ENCODE assay signal across 8 cellular contexts in genomic region chr3:89107461-89108035, GRCh38. TPM values are rescaled to one million over a fixed set of nuclear protein-coding genes. Genes with fewer than 3 reads are reported as not detected.
DNase-seq lines count a peak whose midpoint lies in the region; ATAC-seq and TF ChIP-seq lines count a peak whose summit lies in the region.

TSS of gene EPHA3 (plus strand) at chr3:89107621. CDS start at chr3:89107749, 128 bp downstream.

- TF ChIP-seq CTCF in testis (IDR thresholded peaks at IDR 0.05): no peak

- no peaks in the 10 kb centered on the region for H3K9me3 ChIP-seq in naive thymus-derived CD4-positive, alpha-beta T cell (ENCODE audit: control insufficient read depth in 2 of 3, low read length in 3 of 3)
- H3K9me3 ChIP-seq in testis: no peaks in the 10 kb centered on the region

- H3K36me3 ChIP-seq in ACC112 (ENCODE audit: insufficient read depth, low read length): no peaks in the 10 kb centered on the region
- no peaks in the 10 kb centered on the region for H3K36me3 ChIP-seq in naive thymus-derived CD4-positive, alpha-beta T cell (ENCODE audit: control insufficient read depth in 2 of 3, insufficient read depth in 3 of 3, low read length in 3 of 3)
- H3K36me3 ChIP-seq in testis (ENCODE audit: low read depth, missing control alignments): no peaks in the 10 kb centered on the region

- TF ChIP-seq POLR2A in testis (IDR thresholded peaks at IDR 0.05): no peak

- H3K36me3 Mint-ChIP-seq in activated T-helper 1 cell treated with anti-CD3 and anti-CD28 coated beads, Interleukin-12 subunit alpha, Interleukin-12 subunit beta, Interleukin-2, Interleukin-4 antibody, amounts not matched to agents 30 ng/mL and 10 ng/mL and 1 ng/mL, durations not matched to agents 14 hours and 24 hours and 36 hours (ENCODE audit: low read depth): no peaks in the 10 kb centered on the region
- no peaks in the 10 kb centered on the region for H3K36me3 Mint-ChIP-seq in naive thymus-derived CD4-positive, alpha-beta T cell

- peak; percentile 96 for ATAC-seq in GM18858 (IDR thresholded peaks at IDR 0.05; ENCODE audit: unreplicated experiment)
- peak; percentile 98 for ATAC-seq in HG03039 (IDR thresholded peaks at IDR 0.05; ENCODE audit: unreplicated experiment)
- ATAC-seq in naive thymus-derived CD4-positive, alpha-beta T cell: peak; percentile 90

- H3K9me3 Mint-ChIP-seq in activated T-helper 1 cell treated with anti-CD3 and anti-CD28 coated beads, Interleukin-12 subunit alpha, Interleukin-12 subunit beta, Interleukin-2, Interleukin-4 antibody, amounts not matched to agents 30 ng/mL and 10 ng/mL and 1 ng/mL, durations not matched to agents 14 hours and 24 hours and 36 hours: no peaks in the 10 kb centered on the region
- peaks cover 0 to 6% (median 0%) of the 10 kb centered on the region in 11 donors for H3K9me3 Mint-ChIP-seq in naive thymus-derived CD4-positive, alpha-beta T cell

- no peak within 1 kb of the TSS for H3K27ac ChIP-seq in ACC112 (ENCODE audit: low read depth, low read length)
- no peak within 1 kb of the TSS for H3K27ac ChIP-seq in naive thymus-derived CD4-positive, alpha-beta T cell (ENCODE audit: low read depth, low read length)
- no peak within 1 kb of the TSS for H3K27ac ChIP-seq in testis

- H3K4me3 Mint-ChIP-seq in activated T-helper 1 cell treated with anti-CD3 and anti-CD28 coated beads, Interleukin-12 subunit alpha, Interleukin-12 subunit beta, Interleukin-2, Interleukin-4 antibody, amounts not matched to agents 30 ng/mL and 10 ng/mL and 1 ng/mL, durations not matched to agents 14 hours and 24 hours and 36 hours: peak within 1 kb of the TSS; percentile 69
- peak within 1 kb of the TSS; percentile 73 to 90 (median 80) for H3K4me3 Mint-ChIP-seq in naive thymus-derived CD4-positive, alpha-beta T cell

- H3K4me3 ChIP-seq in ACC112 (ENCODE audit: low read depth, low read length) (peak within 1 kb of the TSS; percentile 96), testis (peak within 1 kb of the TSS; percentile 33 to 38)
- H3K4me3 ChIP-seq in naive thymus-derived CD4-positive, alpha-beta T cell (ENCODE audit: low read length): peak within 1 kb of the TSS; percentile 47

- intact Hi-C loops in activated T-helper 1 cell treated with anti-CD3 and anti-CD28 coated beads, Interleukin-12 subunit alpha, Interleukin-12 subunit beta, Interleukin-2, Interleukin-4 antibody, amounts not matched to agents 30 ng/mL and 10 ng/mL and 1 ng/mL, durations not matched to agents 14 hours and 24 hours and 36 hours (cut with micrococcal nuclease): no loop called here
- intact Hi-C loops in naive thymus-derived CD4-positive, alpha-beta T cell (cut with micrococcal nuclease): loop anchor here in 1 of 2 donors (1.0 kb wide), 1 partner anchor 8 kb away; no protein-coding TSS in a partner anchor
- intact Hi-C loops in testis (cut with DNase I; ENCODE audit: low total_unique reads): no loop called here

- 0% methylated on average over 19 to 29 of the region's 29 CpGs for WGBS in testis, 2 donors

- peaks cover 18% of the 10 kb centered on the region for H3K4me1 Mint-ChIP-seq in activated T-helper 1 cell treated with anti-CD3 and anti-CD28 coated beads, Interleukin-12 subunit alpha, Interleukin-12 subunit beta, Interleukin-2, Interleukin-4 antibody, amounts not matched to agents 30 ng/mL and 10 ng/mL and 1 ng/mL, durations not matched to agents 14 hours and 24 hours and 36 hours (ENCODE audit: low read depth)
- H3K4me1 Mint-ChIP-seq in naive thymus-derived CD4-positive, alpha-beta T cell: peaks cover 6 to 24% (median 18%) of the 10 kb centered on the region in 7 donors

- H3K4me1 ChIP-seq in ACC112 (ENCODE audit: control insufficient read depth, insufficient read depth, low read length, unreplicated experiment) (peaks cover 18% of the 10 kb centered on the region), testis (no peaks in the 10 kb centered on the region)
- no peaks in the 10 kb centered on the region for H3K4me1 ChIP-seq in naive thymus-derived CD4-positive, alpha-beta T cell (ENCODE audit: control insufficient read depth in 2 of 2, insufficient read depth in 2 of 2, low read length in 2 of 2)

- H3K79me2 ChIP-seq in ACC112 (ENCODE audit: control insufficient read depth, insufficient read depth, low read length, unreplicated experiment): peaks cover 28% of the 10 kb centered on the region

- CTCF ChIA-PET in naive thymus-derived CD4-positive, alpha-beta T cell (lab: Charles Lee): no interaction called here

- H3K27me3 Mint-ChIP-seq in activated T-helper 1 cell treated with anti-CD3 and anti-CD28 coated beads, Interleukin-12 subunit alpha, Interleukin-12 subunit beta, Interleukin-2, Interleukin-4 antibody, amounts not matched to agents 30 ng/mL and 10 ng/mL and 1 ng/mL, durations not matched to agents 14 hours and 24 hours and 36 hours (ENCODE audit: insufficient read depth): peaks cover 24% of the 10 kb centered on the region
- peaks cover 21 to 34% (median 24%) of the 10 kb centered on the region in 5 donors for H3K27me3 Mint-ChIP-seq in naive thymus-derived CD4-positive, alpha-beta T cell

- H2AFZ ChIP-seq in ACC112 (ENCODE audit: low read length, unreplicated experiment): peak within 1 kb of the TSS; percentile 85

- DNase-seq in NCI-H69 (lab: John Stamatoyannopoulos, UW) (peak; percentile 45), fibroblast of the conjunctiva (ENCODE audit: low read depth) (peak; percentile 39), testis (peak; percentile 83)
- peak; percentile 24 for DNase-seq in activated T-helper 1 cell treated with anti-CD3 and anti-CD28 coated beads, Interleukin-12 subunit alpha, Interleukin-12 subunit beta, Interleukin-2, Interleukin-4 antibody, amounts not matched to agents 30 ng/mL and 10 ng/mL and 1 ng/mL, durations not matched to agents 14 hours and 24 hours and 36 hours (ENCODE audit: low spot score)
- peak; percentile 9 to 47 (median 39) for DNase-seq in naive thymus-derived CD4-positive, alpha-beta T cell

- no peak within 1 kb of the TSS for H3K27ac Mint-ChIP-seq in activated T-helper 1 cell treated with anti-CD3 and anti-CD28 coated beads, Interleukin-12 subunit alpha, Interleukin-12 subunit beta, Interleukin-2, Interleukin-4 antibody, amounts not matched to agents 30 ng/mL and 10 ng/mL and 1 ng/mL, durations not matched to agents 14 hours and 24 hours and 36 hours
- H3K27ac Mint-ChIP-seq in naive thymus-derived CD4-positive, alpha-beta T cell: no peak within 1 kb of the TSS

- H3K27me3 ChIP-seq in ACC112 (ENCODE audit: insufficient read depth, low read length) (no peaks in the 10 kb centered on the region), testis (no peaks in the 10 kb centered on the region)
- peaks cover 0 to 5% of the 10 kb centered on the region in 2 donors for H3K27me3 ChIP-seq in naive thymus-derived CD4-positive, alpha-beta T cell (ENCODE audit: control insufficient read depth in 2 of 2, insufficient read depth in 2 of 2, low read length in 2 of 2)

- POLR2A ChIA-PET in naive thymus-derived CD4-positive, alpha-beta T cell (lab: Charles Lee): no interaction called here

RNA-seq across cellular contexts. Expression of gene EPHA3, which starts in this region (rescaled TPM):
- not detected in 2 replicates for total RNA-seq in activated T-helper 1 cell treated with anti-CD3 and anti-CD28 coated beads, Interleukin-12 subunit alpha, Interleukin-12 subunit beta, Interleukin-2, Interleukin-4 antibody, amounts not matched to agents 30 ng/mL and 10 ng/mL and 1 ng/mL, durations not matched to agents 14 hours and 24 hours and 36 hours
- total RNA-seq in naive thymus-derived CD4-positive, alpha-beta T cell: not detected
- not detected for polyA plus RNA-seq in naive thymus-derived CD4-positive, alpha-beta T cell
- 1 to 10 TPM in 1 of 2 donors, under 1 TPM in 1; 0.99 to 1.3 TPM for total RNA-seq in testis
- 2.1 TPM for polyA plus RNA-seq in testis (ENCODE audit: insufficient read depth, low read depth, low replicate concordance)

Comparison
In these comparisons a context has a peak if more than half of its experiments do, and no peak if none do; other contexts are left out.
1. Peak in DNase-seq in activated T-helper 1 cell treated with anti-CD3 and anti-CD28 coated beads, Interleukin-12 subunit alpha, Interleukin-12 subunit beta, Interleukin-2, Interleukin-4 antibody, amounts not matched to agents 30 ng/mL and 10 ng/mL and 1 ng/mL, durations not matched to agents 14 hours and 24 hours and 36 hours; RNA of the gene not detected or under 1 TPM.
2. Peak in DNase-seq, ATAC-seq and H3K4me3 ChIP-seq in naive thymus-derived CD4-positive, alpha-beta T cell; RNA of the gene not detected or under 1 TPM.
3. H3K4me3 ChIP-seq: peak in every context shown above with its lines; median percentile 96 in ACC112; 47 in naive thymus-derived CD4-positive, alpha-beta T cell; 36 in testis.
4. DNase-seq: peak in every context shown above with its lines; median percentile 83 in testis; 45 in NCI-H69; 39 in fibroblast of the conjunctiva; 39 in naive thymus-derived CD4-positive, alpha-beta T cell; 24 in activated T-helper 1 cell treated with anti-CD3 and anti-CD28 coated beads, Interleukin-12 subunit alpha, Interleukin-12 subunit beta, Interleukin-2, Interleukin-4 antibody, amounts not matched to agents 30 ng/mL and 10 ng/mL and 1 ng/mL, durations not matched to agents 14 hours and 24 hours and 36 hours.